ENCODE assay signal across 17 cellular contexts in the genomic region with DNA sequence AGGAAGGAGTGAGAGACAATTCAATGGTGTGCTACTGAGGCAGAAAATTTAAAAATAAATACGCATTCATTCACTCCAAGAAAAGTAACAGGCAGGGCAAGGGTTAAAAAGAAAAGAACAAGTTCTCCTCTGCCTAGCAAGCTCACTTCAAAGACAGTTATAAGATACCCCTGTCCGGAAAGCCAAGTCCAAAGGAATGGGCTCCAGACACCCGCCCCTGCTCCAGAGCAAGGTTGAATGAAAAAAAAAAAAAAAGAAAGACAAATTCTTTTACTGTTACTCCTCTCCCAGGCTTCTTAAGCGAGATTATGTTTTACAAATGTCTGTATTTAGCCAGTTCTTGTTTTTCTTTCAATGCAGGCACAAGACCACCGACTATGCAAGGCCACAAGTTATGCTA.
"Had no signal": no experiment of that assay in that cellular context is flagged by ENCODE, and none has a peak within 500 bp of the region (broad histone marks: within the 10 kb centered on the region; RNA-seq: fewer than 3 reads in every experiment).

No MANE protein-coding gene starts in this region.

- ATAC-seq: activated CD8-positive, alpha-beta T cell treated with anti-CD3 and anti-CD28 coated beads, Interleukin-2, amount 10 ng/mL, durations not matched to agents 7 days and 5 days; lower lobe of right lung; pancreas; stimulated activated memory B cell treated with anti-CD40 and anti-IgM and Interleukin-4, amounts not matched to agents 10 μg/mL and 1 μg/mL and 100 μg/mL, for 72 hours had no signal

- H3K4me3 Mint-ChIP-seq: activated CD4-positive, alpha-beta T cell treated with anti-CD3 and anti-CD28 coated beads, Interleukin-2, amount 10 ng/mL, durations not matched to agents 24 days and 14 days; activated CD8-positive, alpha-beta T cell treated with anti-CD3 and anti-CD28 coated beads, Interleukin-2, amount 10 ng/mL, durations not matched to agents 7 days and 5 days; activated naive CD8-positive, alpha-beta T cell treated with anti-CD3 and anti-CD28 coated beads for 36 hours; naive B cell; neural progenitor cell; stimulated activated memory B cell treated with anti-CD40 and anti-IgM and Interleukin-4, amounts not matched to agents 10 μg/mL and 1 μg/mL and 100 μg/mL, for 72 hours; T-helper 2 cell treated with Interferon-gamma antibody and Interleukin-4, amounts not matched to agents 5 μg/mL and 100 μg/mL, for 36 hours had no signal

- H3K27ac ChIP-seq: dorsolateral prefrontal cortex, lower lobe of right lung, neural progenitor cell, pancreas had no signal

- H3K27me3 ChIP-seq: pancreas had no signal

- H3K9me3 Mint-ChIP-seq: activated CD4-positive, alpha-beta T cell treated with anti-CD3 and anti-CD28 coated beads, Interleukin-2, amount 10 ng/mL, durations not matched to agents 24 days and 14 days; activated naive CD8-positive, alpha-beta T cell treated with anti-CD3 and anti-CD28 coated beads for 36 hours; naive B cell; stimulated activated memory B cell treated with anti-CD40 and anti-IgM and Interleukin-4, amounts not matched to agents 10 μg/mL and 1 μg/mL and 100 μg/mL, for 72 hours had no signal

- H2AFZ ChIP-seq: neural progenitor cell had no signal

- DNase-seq: activated CD4-positive, alpha-beta T cell treated with anti-CD3 and anti-CD28 coated beads, Interleukin-2, amount 10 ng/mL, durations not matched to agents 24 days and 14 days; activated CD4-positive, CD25-positive, alpha-beta regulatory T cell; activated CD8-positive, alpha-beta memory T cell treated with anti-CD3 and anti-CD28 coated beads, Interleukin-2, amount 50 U/mL, for 48 hours; activated CD8-positive, alpha-beta T cell treated with anti-CD3 and anti-CD28 coated beads, Interleukin-2, amount 10 ng/mL, durations not matched to agents 7 days and 5 days; activated naive CD8-positive, alpha-beta T cell treated with anti-CD3 and anti-CD28 coated beads for 36 hours; anterior cingulate cortex; dorsolateral prefrontal cortex; erythroblast; lower lobe of right lung; naive B cell; pancreas; stimulated activated CD4-positive, alpha-beta T cell treated with anti-CD3 and anti-CD28 coated beads, Interleukin-2, amount 100 ng/mL, for 48 hours; SW 1271 had no signal

- FAIRE-seq: bronchial epithelial cell, pancreas had no signal

- H3K27ac Mint-ChIP-seq: activated CD4-positive, alpha-beta T cell treated with anti-CD3 and anti-CD28 coated beads, Interleukin-2, amount 10 ng/mL, durations not matched to agents 24 days and 14 days; activated CD8-positive, alpha-beta T cell treated with anti-CD3 and anti-CD28 coated beads, Interleukin-2, amount 10 ng/mL, durations not matched to agents 7 days and 5 days; activated naive CD8-positive, alpha-beta T cell treated with anti-CD3 and anti-CD28 coated beads for 36 hours; neural progenitor cell; stimulated activated memory B cell treated with anti-CD40 and anti-IgM and Interleukin-4, amounts not matched to agents 10 μg/mL and 1 μg/mL and 100 μg/mL, for 72 hours; T-helper 2 cell treated with Interferon-gamma antibody and Interleukin-4, amounts not matched to agents 5 μg/mL and 100 μg/mL, for 36 hours had no signal

- H3K9me3 ChIP-seq: lower lobe of right lung, pancreas had no signal

- H3K4me1 ChIP-seq: lower lobe of right lung, pancreas had no signal

- H3K4me2 ChIP-seq: neural progenitor cell had no signal

- H3K4me3 ChIP-seq: dorsolateral prefrontal cortex, lower lobe of right lung, neural progenitor cell, pancreas had no signal

- H3K36me3 ChIP-seq: neural progenitor cell, pancreas had no signal

- H3K9ac ChIP-seq: neural progenitor cell had no signal

- H3K27me3 Mint-ChIP-seq: activated CD4-positive, alpha-beta T cell treated with anti-CD3 and anti-CD28 coated beads, Interleukin-2, amount 10 ng/mL, durations not matched to agents 24 days and 14 days; activated naive CD8-positive, alpha-beta T cell treated with anti-CD3 and anti-CD28 coated beads for 36 hours; naive B cell; stimulated activated memory B cell treated with anti-CD40 and anti-IgM and Interleukin-4, amounts not matched to agents 10 μg/mL and 1 μg/mL and 100 μg/mL, for 72 hours had no signal
